27 cellular contexts compared by ENCODE assay signal in the genomic region with DNA sequence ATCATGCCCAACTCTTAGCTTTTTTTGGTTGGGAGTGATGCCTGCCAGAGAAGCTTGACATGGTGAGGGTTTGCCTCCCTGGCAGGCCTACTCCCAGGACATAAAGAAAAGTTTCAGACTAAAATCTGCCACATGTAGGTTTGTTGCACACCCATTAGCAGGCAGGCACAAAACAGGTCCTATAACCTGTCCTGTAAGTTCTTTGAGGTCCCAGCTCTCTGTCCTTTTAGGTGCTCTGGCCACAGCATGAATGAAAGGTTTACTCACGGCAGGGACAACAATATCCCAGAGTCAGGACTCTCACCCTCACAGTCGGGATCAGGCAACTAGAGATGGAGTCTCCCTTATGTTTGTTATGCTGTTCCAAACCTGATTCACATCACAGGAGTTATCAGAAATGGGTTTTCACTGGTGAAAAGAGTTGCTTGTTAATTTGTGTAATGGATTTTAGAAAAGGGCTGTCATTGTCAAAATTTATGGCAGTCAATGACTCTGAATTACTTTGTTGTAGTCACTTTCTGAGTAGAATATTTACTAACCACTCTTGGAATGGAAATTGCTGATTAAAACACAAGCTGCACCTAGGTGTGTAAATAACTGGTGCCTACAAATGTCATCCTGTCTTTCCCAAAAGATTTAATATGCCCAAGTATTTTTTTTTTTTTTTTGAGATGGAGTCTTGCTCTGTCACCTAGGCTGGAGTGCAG. TPM values are rescaled to one million over a fixed set of nuclear protein-coding genes. Genes with fewer than 3 reads are reported as not detected.
DNase-seq lines count a peak whose midpoint lies in the region; ATAC-seq, FAIRE-seq and TF ChIP-seq lines count a peak whose summit lies in the region.
"Had no signal": no experiment of that assay in that cellular context is flagged by ENCODE, and none has a peak within 500 bp of the region (broad histone marks: within the 10 kb centered on the region; RNA-seq: fewer than 3 reads in every experiment).

No MANE protein-coding gene starts in this region.

- H3K27ac ChIP-seq in HEK293 (ENCODE audit: extremely low read depth, low read depth, low read length) (no peak overlapping the region), suprapubic skin (peak overlapping the region; percentile 0), RWPE1 (no peak overlapping the region)
- H3K27ac ChIP-seq: BLaER1, SJSA1 had no signal

- POLR2A ChIA-PET in HEK293 (lab: Yijun Ruan, JAX), result interaction anchor here (0.6 to 0.7 kb wide), 2 partner anchors 18 to 102 kb away, joined by 3 to 7 read pairs; no protein-coding TSS in a partner anchor
- POLR2A ChIA-PET in RWPE1 (lab: Yijun Ruan, JAX; ENCODE audit: low non-redundant PET), result no interaction called here

- H3K27me3 ChIP-seq in bronchial epithelial cell (ENCODE audit: control insufficient read depth, insufficient read depth, low read length), result no peaks in the 10 kb centered on the region
- no peaks in the 10 kb centered on the region for H3K27me3 ChIP-seq in suprapubic skin
- H3K27me3 ChIP-seq: BLaER1, MG63, SJSA1 had no signal

- H3K27me3 Mint-ChIP-seq in activated naive CD8-positive, alpha-beta T cell treated with anti-CD3 and anti-CD28 coated beads, Interleukin-2, amount 50 U/mL, for 24 hours, result no peaks in the 10 kb centered on the region
- H3K27me3 Mint-ChIP-seq: CD4-positive, CD25-positive, alpha-beta regulatory T cell had no signal

- TF ChIP-seq CTCF in HEK293 (tag by site-specific recombination; IDR thresholded peaks at IDR 0.05) (no peak), bronchial epithelial cell (IDR thresholded peaks at IDR 0.05; ENCODE audit: insufficient read depth, low read length, severe bottlenecking) (no peak), suprapubic skin (IDR thresholded peaks at IDR 0.05) (no peak), RWPE1 (conservative IDR thresholded peaks at IDR 0.05; ENCODE audit: low read depth) (no peak)

- CTCF ChIA-PET in HEK293 (lab: Yijun Ruan, JAX), result interaction anchor here (1.1 to 1.5 kb wide), 2 partner anchors 21 to 30 kb away, joined by 4 to 8 read pairs; no protein-coding TSS in a partner anchor
- CTCF ChIA-PET in RWPE1 (lab: Yijun Ruan, JAX), result interaction anchor here (0.6 to 0.8 kb wide), 2 partner anchors 11 to 697 kb away, joined by 3 read pairs; no protein-coding TSS in a partner anchor

- H3K4me3 ChIP-seq in HEK293 (ENCODE audit: low read depth, low read length), result no peak overlapping the region
- H3K4me3 ChIP-seq in bronchial epithelial cell (ENCODE audit: low read depth, low read length), result no peak overlapping the region
- no peak overlapping the region for H3K4me3 ChIP-seq in suprapubic skin
- H3K4me3 ChIP-seq: BLaER1, GM23338, HAP-1, MG63, SJSA1 had no signal

- 100% methylated on average over 2 of the region's 2 CpGs for WGBS in suprapubic skin

- no peak for TF ChIP-seq POLR2A in suprapubic skin (IDR thresholded peaks at IDR 0.05)

- H3K36me3 ChIP-seq in HEK293 (ENCODE audit: control insufficient read depth in 2 of 2, insufficient read depth in 1 of 2, low read length in 2 of 2), result no peaks in the 10 kb centered on the region
- no peaks in the 10 kb centered on the region for H3K36me3 ChIP-seq in bronchial epithelial cell (ENCODE audit: control insufficient read depth, insufficient read depth, low read length)
- H3K36me3 ChIP-seq in suprapubic skin, result no peaks in the 10 kb centered on the region
- H3K36me3 ChIP-seq: BLaER1, HAP-1, MG63, SJSA1 had no signal

- no peak overlapping the region for H3K27ac Mint-ChIP-seq in activated naive CD8-positive, alpha-beta T cell treated with anti-CD3 and anti-CD28 coated beads, Interleukin-2, amount 50 U/mL, for 24 hours
- H3K27ac Mint-ChIP-seq: CD4-positive, CD25-positive, alpha-beta regulatory T cell; GM23338 had no signal

- TF ChIP-seq EP300 in suprapubic skin (IDR thresholded peaks at IDR 0.05), result no peak

- H3K4me1 ChIP-seq in HEK293 (ENCODE audit: control insufficient read depth, insufficient read depth, low read length) (no peaks in the 10 kb centered on the region), suprapubic skin (peaks cover 2% of the 10 kb centered on the region)
- H3K4me1 ChIP-seq: SJSA1 had no signal

- DNase-seq in bronchial epithelial cell (ENCODE audit: low read depth) (no peak), islet precursor cell (peak; percentile 54), suprapubic skin (ENCODE audit: low spot score in 2 of 2) (no peak), HuH-7 (ENCODE audit: low spot score) (no peak), RWPE1 (ENCODE audit: low spot score) (no peak)
- no peak for DNase-seq in activated naive CD8-positive, alpha-beta T cell treated with anti-CD3 and anti-CD28 coated beads, Interleukin-2, amount 50 U/mL, for 24 hours
- DNase-seq: CD4-positive, CD25-positive, alpha-beta regulatory T cell; DMS153; DND-41; KBM-7; MG63; NCI-H1105 treated with DMSO at 0.1 percent for 48 hours; NCI-H146; NCI-H1930; NCI-H2107; NCI-H524 treated with DMSO at 0.1 percent for 48 hours; NCI-H82; NK-92 treated with Interleukin-12 subunit alpha and Interleukin-12 subunit beta, amount 100 ng/mL, for 24 hours; PC-3; Right ventricle myocardium superior had no signal

- H3K4me3 Mint-ChIP-seq in activated naive CD8-positive, alpha-beta T cell treated with anti-CD3 and anti-CD28 coated beads, Interleukin-2, amount 50 U/mL, for 24 hours, result no peak overlapping the region
- H3K4me3 Mint-ChIP-seq: CD4-positive, CD25-positive, alpha-beta regulatory T cell; GM23338 had no signal

- H3K4me1 Mint-ChIP-seq in activated naive CD8-positive, alpha-beta T cell treated with anti-CD3 and anti-CD28 coated beads, Interleukin-2, amount 50 U/mL, for 24 hours, result peaks cover 20% of the 10 kb centered on the region

- no peaks in the 10 kb centered on the region for H3K9me3 ChIP-seq in HEK293 (ENCODE audit: control insufficient read depth, insufficient read depth, low read depth, low read length)
- H3K9me3 ChIP-seq in suprapubic skin, result no peaks in the 10 kb centered on the region
- H3K9me3 ChIP-seq: HAP-1, MG63, SJSA1 had no signal

- ATAC-seq in HG03108 (IDR thresholded peaks at IDR 0.05; ENCODE audit: unreplicated experiment), result no peak
- ATAC-seq in activated naive CD8-positive, alpha-beta T cell treated with anti-CD3 and anti-CD28 coated beads, Interleukin-2, amount 50 U/mL, for 24 hours, result no peak
- ATAC-seq: GM23338, PC-3 had no signal

- peak; percentile 28 for FAIRE-seq in bronchial epithelial cell (lab: Jason Lieb, UNC)
- FAIRE-seq: A204.1 had no signal

- H3K36me3 Mint-ChIP-seq in activated naive CD8-positive, alpha-beta T cell treated with anti-CD3 and anti-CD28 coated beads, Interleukin-2, amount 50 U/mL, for 24 hours (ENCODE audit: low read depth), result peaks cover 6% of the 10 kb centered on the region
- H3K36me3 Mint-ChIP-seq: CD4-positive, CD25-positive, alpha-beta regulatory T cell had no signal

- H3K9me3 Mint-ChIP-seq in activated naive CD8-positive, alpha-beta T cell treated with anti-CD3 and anti-CD28 coated beads, Interleukin-2, amount 50 U/mL, for 24 hours, result no peaks in the 10 kb centered on the region
- H3K9me3 Mint-ChIP-seq: CD4-positive, CD25-positive, alpha-beta regulatory T cell; GM23338 had no signal

TF ChIP-seq in HEK293, 187 proteins besides CTCF, POLR2A, EP300 and RAD21 (continues in another document):
- TF ChIP-seq KLF9 (tag by site-specific recombination; IDR thresholded peaks at IDR 0.05; ENCODE audit: low read depth), result no peak
- TF ChIP-seq KLF1 (tag by site-specific recombination; IDR thresholded peaks at IDR 0.05), result no peak
- TF ChIP-seq, protein P1, sequence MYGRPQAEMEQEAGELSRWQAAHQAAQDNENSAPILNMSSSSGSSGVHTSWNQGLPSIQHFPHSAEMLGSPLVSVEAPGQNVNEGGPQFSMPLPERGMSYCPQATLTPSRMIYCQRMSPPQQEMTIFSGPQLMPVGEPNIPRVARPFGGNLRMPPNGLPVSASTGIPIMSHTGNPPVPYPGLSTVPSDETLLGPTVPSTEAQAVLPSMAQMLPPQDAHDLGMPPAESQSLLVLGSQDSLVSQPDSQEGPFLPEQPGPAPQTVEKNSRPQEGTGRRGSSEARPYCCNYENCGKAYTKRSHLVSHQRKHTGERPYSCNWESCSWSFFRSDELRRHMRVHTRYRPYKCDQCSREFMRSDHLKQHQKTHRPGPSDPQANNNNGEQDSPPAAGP (tag by site-specific recombination; IDR thresholded peaks at IDR 0.05), result no peak
- no peak for TF ChIP-seq ZFP37 (tag by site-specific recombination; IDR thresholded peaks at IDR 0.05)
- TF ChIP-seq, protein P2, sequence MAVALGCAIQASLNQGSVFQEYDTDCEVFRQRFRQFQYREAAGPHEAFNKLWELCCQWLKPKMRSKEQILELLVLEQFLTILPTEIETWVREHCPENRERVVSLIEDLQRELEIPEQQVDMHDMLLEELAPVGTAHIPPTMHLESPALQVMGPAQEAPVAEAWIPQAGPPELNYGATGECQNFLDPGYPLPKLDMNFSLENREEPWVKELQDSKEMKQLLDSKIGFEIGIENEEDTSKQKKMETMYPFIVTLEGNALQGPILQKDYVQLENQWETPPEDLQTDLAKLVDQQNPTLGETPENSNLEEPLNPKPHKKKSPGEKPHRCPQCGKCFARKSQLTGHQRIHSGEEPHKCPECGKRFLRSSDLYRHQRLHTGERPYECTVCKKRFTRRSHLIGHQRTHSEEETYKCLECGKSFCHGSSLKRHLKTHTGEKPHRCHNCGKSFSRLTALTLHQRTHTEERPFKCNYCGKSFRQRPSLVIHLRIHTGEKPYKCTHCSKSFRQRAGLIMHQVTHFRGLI (tag by site-specific recombination; IDR thresholded peaks at IDR 0.05), result 0 out of 2 replicates have a peak, but pooled peaks have one; percentile 20
- no peak for TF ChIP-seq ZNF211 (tag by site-specific recombination; IDR thresholded peaks at IDR 0.05; ENCODE audit: low read depth)
- TF ChIP-seq ZNF266 (tag by site-specific recombination; IDR thresholded peaks at IDR 0.05; ENCODE audit: low read depth), result no peak
- TF ChIP-seq ZNF473 (tag by site-specific recombination; IDR thresholded peaks at IDR 0.05), result no peak
- TF ChIP-seq GLIS1 (tag by site-specific recombination; IDR thresholded peaks at IDR 0.05), result no peak
- TF ChIP-seq FEZF1 (tag by site-specific recombination; IDR thresholded peaks at IDR 0.05), result 0 out of 2 replicates have a peak, but pooled peaks have one; percentile 7
- no peak for TF ChIP-seq ZNF571 (tag by site-specific recombination; IDR thresholded peaks at IDR 0.05)
- no peak for TF ChIP-seq MZF1 (tag by site-specific recombination; IDR thresholded peaks at IDR 0.05; ENCODE audit: borderline replicate concordance)
- TF ChIP-seq WT1 (tag by site-specific recombination; IDR thresholded peaks at IDR 0.05), result peak; percentile 36; the same call in 1 of the 2 replicates
- 0 out of 2 replicates have a peak, but pooled peaks have one; percentile 8 for TF ChIP-seq SP7 (tag by site-specific recombination; IDR thresholded peaks at IDR 0.05)
- no peak for TF ChIP-seq ZNF157 (tag by site-specific recombination; IDR thresholded peaks at IDR 0.05)
- no peak for TF ChIP-seq ZNF391 (tag by site-specific recombination; IDR thresholded peaks at IDR 0.05; ENCODE audit: borderline replicate concordance, low read depth)

RNA-seq across cellular contexts. Expression of a gene that starts 5.8 kb away (rescaled TPM):
- total RNA-seq in bronchial epithelial cell (56.3 and 90.6 TPM in 2 replicates), suprapubic skin (100 to 1,000 TPM in 1 of 4 donors, 10 to 100 TPM in 3; 73.9 to 127 (median 91.2) TPM)
